1 cellular context compared by ENCODE assay signal in genomic region chr19:3968556-3969434, GRCh38.
A peak's percentile ranks its signal among the peaks of the same experiment; 100 is the strongest.
TF ChIP-seq lines count a peak whose summit lies in the region.

No MANE protein-coding gene starts in this region.

TF ChIP-seq in SK-N-SH, 30 proteins besides CTCF, POLR2A, EP300 and RAD21 (continued from another document):
- TF ChIP-seq ZBTB33 (IDR thresholded peaks at IDR 0.05; ENCODE audit: borderline replicate concordance, low read depth) (no peak), GATA2 (CRISPR knock-in tag; IDR thresholded peaks at IDR 0.05) (no peak), FOXJ3 (CRISPR knock-in tag; IDR thresholded peaks at IDR 0.05) (no peak), CHD2 (IDR thresholded peaks at IDR 0.05; ENCODE audit: low read length, partially characterized antibody) (no peak), JUND (IDR thresholded peaks at IDR 0.05) (peak; percentile 89), USF1 (IDR thresholded peaks at IDR 0.05; ENCODE audit: borderline replicate concordance, low read depth) (no peak), SIN3A (IDR thresholded peaks at IDR 0.05; ENCODE audit: borderline replicate concordance, low read depth, low read length) (peak; percentile 91), MAX (IDR thresholded peaks at IDR 0.05; ENCODE audit: low read depth) (peak; percentile 76), RXRA (IDR thresholded peaks at IDR 0.05; ENCODE audit: borderline replicate concordance, low read depth) (no peak; the same call in 1 of the 2 replicates), MEF2A (IDR thresholded peaks at IDR 0.05; ENCODE audit: borderline replicate concordance, low read depth) (peak; percentile 49; the same call in 1 of the 2 replicates), TEAD4 (IDR thresholded peaks at IDR 0.05; ENCODE audit: borderline replicate concordance, insufficient read depth) (peak; percentile 62; the same call in 1 of the 2 replicates), FOSL2 (IDR thresholded peaks at IDR 0.05; ENCODE audit: borderline replicate concordance, low read depth) (peak; percentile 65; the same call in 1 of the 2 replicates), TAF1 (IDR thresholded peaks at IDR 0.05; ENCODE audit: borderline replicate concordance, low read depth, low read length) (no peak), EZH2phosphoT487 (IDR thresholded peaks at IDR 0.05; ENCODE audit: borderline replicate concordance, low read depth) (no peak)
TF ChIP-seq in SK-N-SH: peak in this region for 8.
